Comparison of ENCODE assay signal across 15 cellular contexts in the genomic region with DNA sequence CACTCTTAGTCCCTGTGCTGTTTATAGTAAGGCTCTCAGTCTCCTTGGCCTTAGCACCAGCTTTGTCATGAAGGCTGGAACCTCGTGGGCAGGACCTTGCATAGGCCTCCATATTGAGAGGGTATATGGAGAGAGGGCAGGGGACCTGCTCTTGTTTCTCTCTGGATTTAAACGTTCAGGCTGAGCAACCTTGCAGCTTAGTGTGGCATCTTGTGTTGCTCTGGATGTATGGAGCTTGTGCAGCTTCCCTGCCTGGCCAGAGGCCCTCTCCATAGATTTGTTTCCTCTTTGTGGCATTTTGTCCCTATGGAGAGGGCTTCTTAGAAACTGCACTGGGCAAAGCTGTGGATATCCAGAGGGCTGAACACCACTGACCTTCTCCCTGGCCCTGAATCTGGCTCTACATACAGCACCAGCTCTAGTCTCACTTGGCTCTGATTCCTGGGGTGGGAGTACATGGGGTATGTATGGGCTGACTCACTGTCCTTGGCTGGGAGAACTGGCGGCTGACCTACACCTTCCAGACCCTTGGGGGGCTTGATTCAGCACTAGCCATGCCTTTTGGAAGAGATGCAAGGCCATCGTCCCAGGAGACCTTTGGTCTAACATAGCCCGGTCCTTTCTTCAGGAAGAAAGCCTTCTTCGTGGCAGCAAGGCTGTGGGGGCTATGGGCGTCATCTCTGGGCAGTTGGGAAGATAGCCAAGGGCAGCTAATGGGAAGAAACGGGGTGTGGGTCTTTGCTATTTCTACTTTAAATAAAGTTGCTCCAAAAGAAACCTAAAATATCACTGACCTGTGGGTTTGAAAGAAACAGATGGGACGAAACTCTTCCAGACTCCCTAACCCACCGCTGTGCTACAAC. TPM values are rescaled to one million over a fixed set of nuclear protein-coding genes. Genes with fewer than 3 reads are reported as not detected.
A peak's percentile ranks its signal among the peaks of the same experiment; 100 is the strongest.
DNase-seq lines count a peak whose midpoint lies in the region; ATAC-seq and TF ChIP-seq lines count a peak whose summit lies in the region.
"Had no signal": no experiment of that assay in that cellular context is flagged by ENCODE, and none has a peak within 500 bp of the region (broad histone marks: within the 10 kb centered on the region; RNA-seq: fewer than 3 reads in every experiment).

No MANE protein-coding gene starts in this region.

- peaks cover 4% of the 10 kb centered on the region for H3K27me3 Mint-ChIP-seq in CD4-positive, CD25-positive, alpha-beta regulatory T cell
- H3K27me3 Mint-ChIP-seq in chondrocyte (ENCODE audit: low read depth) (no peaks in the 10 kb centered on the region), natural killer cell (ENCODE audit: low read depth in 2 of 2) (no peaks in the 10 kb centered on the region)

- ATAC-seq in CD4-positive, CD25-positive, alpha-beta regulatory T cell (ENCODE audit: low read depth in 2 of 2) = no peak
- no peak for ATAC-seq in natural killer cell
- no peak for ATAC-seq in lower lobe of right lung

- peaks cover 20 to 50% (median 38%) of the 10 kb centered on the region in 4 donors for H3K4me1 Mint-ChIP-seq in CD4-positive, CD25-positive, alpha-beta regulatory T cell
- H3K4me1 Mint-ChIP-seq in chondrocyte (ENCODE audit: low read depth) (peaks cover 54% of the 10 kb centered on the region), natural killer cell (peaks cover 85 to 87% of the 10 kb centered on the region in 2 donors)

- H3K4me3 Mint-ChIP-seq in CD4-positive, CD25-positive, alpha-beta regulatory T cell = peak overlapping the region; percentile 9 to 89 (median 66)
- H3K4me3 Mint-ChIP-seq in chondrocyte (ENCODE audit: unreplicated experiment) = no peak overlapping the region
- H3K4me3 Mint-ChIP-seq in natural killer cell = peak overlapping the region; percentile 64

- H2AFZ ChIP-seq in MM.1S (ENCODE audit: low read length) = no peak overlapping the region

- no peaks in the 10 kb centered on the region for H3K9me2 ChIP-seq in MM.1S (replicated peaks; ENCODE audit: insufficient read depth, low read length)

- peak overlapping the region; percentile 61 for H3K4me2 ChIP-seq in MM.1S (ENCODE audit: low read depth, low read length)

- no peak overlapping the region for H3K4me3 ChIP-seq in CD4-positive, CD25-positive, alpha-beta regulatory T cell (ENCODE audit: low read depth, low read length)
- H3K4me3 ChIP-seq in MM.1S (ENCODE audit: low read length) (no peak overlapping the region), lower lobe of right lung (no peak overlapping the region)
- H3K4me3 ChIP-seq: MG63, thyroid gland had no signal

- DNase-seq in CD4-positive, CD25-positive, alpha-beta regulatory T cell = no peak
- DNase-seq in MM.1S (no peak), chondrocyte (ENCODE audit: low spot score) (no peak), natural killer cell (no peak), hepatic stellate cell (ENCODE audit: low spot score) (no peak), lower lobe of right lung (no peak), NCI-H146 (lab: John Stamatoyannopoulos, UW) (no peak), HUDEP-2 (lab: John Stamatoyannopoulos, UW; ENCODE audit: unreplicated experiment in 76 of 76) (no peak)
- DNase-seq: Calu3, MG63, OCI-M1, T-helper 9 cell, thyroid gland had no signal

- no peak for TF ChIP-seq CTCF in MM.1S (IDR thresholded peaks at IDR 0.05; ENCODE audit: low read length)
- no peak for TF ChIP-seq CTCF in chondrocyte (IDR thresholded peaks at IDR 0.05)
- TF ChIP-seq CTCF in natural killer cell (IDR thresholded peaks at IDR 0.05) = no peak
- TF ChIP-seq CTCF in lower lobe of right lung (IDR thresholded peaks at IDR 0.05) = no peak

- peaks cover 14% of the 10 kb centered on the region for H3K36me3 ChIP-seq in CD4-positive, CD25-positive, alpha-beta regulatory T cell (ENCODE audit: control insufficient read depth, insufficient read depth, low read length)
- no peaks in the 10 kb centered on the region for H3K36me3 ChIP-seq in MM.1S (replicated peaks; ENCODE audit: insufficient read depth, low read length)
- peaks cover 39% of the 10 kb centered on the region for H3K36me3 ChIP-seq in lower lobe of right lung

- peak overlapping the region; percentile 1 to 80 (median 77) for H3K27ac Mint-ChIP-seq in CD4-positive, CD25-positive, alpha-beta regulatory T cell
- H3K27ac Mint-ChIP-seq in chondrocyte (ENCODE audit: unreplicated experiment) (peak overlapping the region; percentile 65), natural killer cell (peak overlapping the region; percentile 86 to 90)

- intact Hi-C loops in natural killer cell (cut with micrococcal nuclease) (loop anchor here (2.0 kb wide), 1 partner anchor 15 kb away; no protein-coding TSS in a partner anchor), lower lobe of right lung (cut with DNase I) (no loop called here)

- no peaks in the 10 kb centered on the region for H3K79me2 ChIP-seq in MM.1S (ENCODE audit: low read length)

- peaks cover 14% of the 10 kb centered on the region; the same call in 1 of the 2 replicates for H3F3A ChIP-seq in MM.1S (ENCODE audit: insufficient read depth, low read length)

- peaks cover 22% of the 10 kb centered on the region for H3K4me1 ChIP-seq in CD4-positive, CD25-positive, alpha-beta regulatory T cell (ENCODE audit: control insufficient read depth, insufficient read depth, low read length, poor library complexity, severe bottlenecking)
- H3K4me1 ChIP-seq in MM.1S (ENCODE audit: low read length) = peaks cover 17% of the 10 kb centered on the region
- peaks cover 50% of the 10 kb centered on the region for H3K4me1 ChIP-seq in lower lobe of right lung

- H3K9me3 ChIP-seq in CD4-positive, CD25-positive, alpha-beta regulatory T cell (ENCODE audit: control insufficient read depth in 2 of 2, low read length in 2 of 2) = no peaks in the 10 kb centered on the region
- no peaks in the 10 kb centered on the region for H3K9me3 ChIP-seq in MM.1S (replicated peaks; ENCODE audit: insufficient read depth, low read length)
- no peaks in the 10 kb centered on the region for H3K9me3 ChIP-seq in lower lobe of right lung
- H3K9me3 ChIP-seq: thyroid gland had no signal

- H3K9ac ChIP-seq in MM.1S (ENCODE audit: low read length) = no peak overlapping the region

- H3K27ac ChIP-seq in CD4-positive, CD25-positive, alpha-beta regulatory T cell (ENCODE audit: insufficient read depth, low read length, poor library complexity, severe bottlenecking) = peak overlapping the region; percentile 9
- peak overlapping the region; percentile 40; the same call in 1 of the 2 replicates for H3K27ac ChIP-seq in MM.1S (ENCODE audit: low read length)
- H3K27ac ChIP-seq in lower lobe of right lung = no peak overlapping the region
- H3K27ac ChIP-seq: epithelial cell of prostate, thyroid gland had no signal

- H3K27me3 ChIP-seq in CD4-positive, CD25-positive, alpha-beta regulatory T cell (ENCODE audit: control insufficient read depth, insufficient read depth, low read length) = no peaks in the 10 kb centered on the region
- H3K27me3 ChIP-seq in MM.1S (replicated peaks; ENCODE audit: insufficient read depth, low read length) = no peaks in the 10 kb centered on the region
- H3K27me3 ChIP-seq in lower lobe of right lung (ENCODE audit: low read depth) = no peaks in the 10 kb centered on the region
- H3K27me3 ChIP-seq: MG63, thyroid gland had no signal

- H3K36me3 Mint-ChIP-seq in CD4-positive, CD25-positive, alpha-beta regulatory T cell = no peaks in the 10 kb centered on the region
- H3K36me3 Mint-ChIP-seq in chondrocyte (ENCODE audit: low read depth) (peaks cover 4% of the 10 kb centered on the region), natural killer cell (no peaks in the 10 kb centered on the region)

- H3K9me3 Mint-ChIP-seq in CD4-positive, CD25-positive, alpha-beta regulatory T cell = no peaks in the 10 kb centered on the region
- H3K9me3 Mint-ChIP-seq in chondrocyte (ENCODE audit: low read depth) (peaks cover 5% of the 10 kb centered on the region), natural killer cell (peaks cover 0 to 6% of the 10 kb centered on the region in 2 donors)

- no peaks in the 10 kb centered on the region for H4K20me1 ChIP-seq in MM.1S (ENCODE audit: insufficient read depth, low read length)

RNA-seq across cellular contexts. Expression of gene ITPRIP, which starts 30.5 kb away (rescaled TPM):
- total RNA-seq in CD4-positive, CD25-positive, alpha-beta regulatory T cell = 68.4 TPM
- polyA plus RNA-seq in CD4-positive, CD25-positive, alpha-beta regulatory T cell = 10 to 100 TPM; 10.9 to 16.8 (median 12.5) TPM
- total RNA-seq in chondrocyte (10.3 to 14.5 TPM (median 14.1 TPM) in 3 replicates), natural killer cell (100 to 1,000 TPM; 172 to 225 (median 176) TPM), lower lobe of right lung (37.0 TPM)

RNA-seq across cellular contexts. Expression of gene GSTO2, which starts 38.8 kb away (rescaled TPM):
- 1.7 TPM for total RNA-seq in CD4-positive, CD25-positive, alpha-beta regulatory T cell
- polyA plus RNA-seq in CD4-positive, CD25-positive, alpha-beta regulatory T cell = 1 to 10 TPM in 2 of 4 donors, under 1 TPM in 2; 0.35 to 3.6 (median 1.1) TPM
- total RNA-seq in chondrocyte (0.28 to 0.73 TPM (median 0.32 TPM) in 3 replicates), natural killer cell (1 to 10 TPM in 1 of 3 donors, under 1 TPM in 2; 0.75 to 1.4 (median 0.84) TPM), lower lobe of right lung (7.8 TPM)
- total RNA-seq: skeletal muscle tissue had no signal

RNA-seq across cellular contexts. Expression of gene CFAP58, which starts 45.8 kb away (rescaled TPM):
- total RNA-seq in CD4-positive, CD25-positive, alpha-beta regulatory T cell = not detected
- polyA plus RNA-seq in CD4-positive, CD25-positive, alpha-beta regulatory T cell = under 1 TPM in 1 of 4 donors, not detected in 3; 0.51 TPM
- total RNA-seq in chondrocyte = 0.13 to 0.27 TPM (median 0.15 TPM) in 3 replicates
- under 1 TPM; 0.07 to 0.15 (median 0.11) TPM for total RNA-seq in natural killer cell
- total RNA-seq in lower lobe of right lung = 1.1 TPM
- total RNA-seq: Calu3 had no signal

RNA-seq across cellular contexts. Expression of gene GSTO1, which starts 53.1 kb away (rescaled TPM):
- total RNA-seq in CD4-positive, CD25-positive, alpha-beta regulatory T cell = 39.9 TPM
- 100 to 1,000 TPM; 176 to 199 (median 184) TPM for polyA plus RNA-seq in CD4-positive, CD25-positive, alpha-beta regulatory T cell
- total RNA-seq in chondrocyte (57.0 to 78.2 TPM (median 61.8 TPM) in 3 replicates), natural killer cell (10 to 100 TPM; 27.8 to 38.0 (median 31.5) TPM), lower lobe of right lung (133 TPM)
